Comparison of ENCODE assay signal across 13 cellular contexts in genomic region chr4:8356856-8357255, GRCh38.
"Had no signal": no experiment of that assay in that cellular context is flagged by ENCODE, and none has a peak within 500 bp of the region (broad histone marks: within the 10 kb centered on the region; RNA-seq: fewer than 3 reads in every experiment).

No MANE protein-coding gene starts in this region.

- H3K36me3 ChIP-seq: stomach had no signal

- DNase-seq: activated CD4-positive, alpha-beta T cell treated with anti-CD3 and anti-CD28 coated beads for 1 hour; activated CD4-positive, alpha-beta T cell treated with anti-CD3 and anti-CD28 coated beads, Interleukin-2, amount 50 U/mL, for 48 hours; activated gamma-delta T cell treated with Interleukin-2 at 50 U/mL for 16 hours; activated naive CD8-positive, alpha-beta T cell treated with anti-CD3 and anti-CD28 coated beads, Interleukin-2, amount 10 ng/mL, durations not matched to agents 7 days and 5 days; cortex of kidney; effector CD4-positive, alpha-beta T cell; foreskin fibroblast; immature natural killer cell; left colon; stimulated activated CD4-positive, alpha-beta T cell treated with anti-CD3 and anti-CD28 coated beads, Interleukin-1b, Interleukin-23, amount 100 ng/mL, for 48 hours; stomach; testis had no signal

- H3K4me3 ChIP-seq: lung, stomach, testis had no signal

- H3K27me3 ChIP-seq: stomach, testis had no signal

- H3K27ac ChIP-seq: stomach, testis had no signal

- H3K9me3 ChIP-seq: stomach, testis had no signal
